Comparison of ENCODE assay signal across 36 cellular contexts in the genomic region with DNA sequence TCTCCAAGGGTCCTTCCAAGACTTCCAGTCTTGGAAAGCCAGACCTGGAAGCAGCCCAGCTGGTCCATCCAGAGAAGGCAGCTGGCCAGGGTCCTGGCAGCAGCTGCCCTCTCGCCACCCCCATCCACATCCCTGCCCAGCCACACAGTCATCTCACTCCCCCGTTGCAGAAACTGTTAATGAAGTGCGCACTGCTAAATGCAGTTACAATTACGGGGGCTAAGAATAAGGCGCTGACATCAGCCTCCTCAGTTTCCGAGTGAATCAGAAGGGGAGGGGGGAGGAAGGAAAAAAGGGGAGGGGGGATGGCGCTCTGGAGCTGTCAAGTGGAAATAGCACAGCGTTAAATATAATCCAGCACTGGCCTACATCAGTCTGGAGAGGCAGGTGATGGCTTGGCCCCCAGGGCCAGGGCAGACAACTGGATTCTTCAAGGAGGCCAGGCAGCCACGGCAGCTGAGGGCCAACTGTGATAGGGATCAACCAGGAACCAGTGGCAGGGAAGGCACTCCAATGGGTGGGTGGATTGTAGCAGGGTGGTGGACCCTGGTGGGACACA. TPM values are rescaled to one million over a fixed set of nuclear protein-coding genes. Genes with fewer than 3 reads are reported as not detected.
A peak's percentile ranks its signal among the peaks of the same experiment; 100 is the strongest.
DNase-seq lines count a peak whose midpoint lies in the region; ATAC-seq, FAIRE-seq and TF ChIP-seq lines count a peak whose summit lies in the region.
"Had no signal": no experiment of that assay in that cellular context is flagged by ENCODE, and none has a peak within 500 bp of the region (broad histone marks: within the 10 kb centered on the region; RNA-seq: fewer than 3 reads in every experiment).

No MANE protein-coding gene starts in this region.

- FAIRE-seq in A549 (lab: Jason Lieb, UNC): no peak
- FAIRE-seq: bronchial epithelial cell, colon, endothelial cell of umbilical vein, H1, K562 had no signal

- TF ChIP-seq EP300 in A549 (IDR thresholded peaks at IDR 0.05): no peak
- TF ChIP-seq EP300 in neural cell (conservative IDR thresholded peaks at IDR 0.05; ENCODE audit: poor library complexity, severe bottlenecking): no peak

- H4K20me1 ChIP-seq in GM23248 (ENCODE audit: insufficient read depth) (no peaks in the 10 kb centered on the region), neural cell (ENCODE audit: insufficient read depth) (no peaks in the 10 kb centered on the region)

- no peaks in the 10 kb centered on the region for H3K79me2 ChIP-seq in GM23248 (ENCODE audit: insufficient read depth)
- H3K79me2 ChIP-seq in neural cell (replicated peaks; ENCODE audit: insufficient read depth, low read length): peaks cover 14% of the 10 kb centered on the region

- H3K4me3 ChIP-seq in A549: no peak overlapping the region
- H3K4me3 ChIP-seq in GM23248: no peak overlapping the region
- peak overlapping the region; percentile 45 for H3K4me3 ChIP-seq in neural cell (ENCODE audit: low read length)
- H3K4me3 ChIP-seq: gastrocnemius medialis, K562, lower lobe of right lung, ovary, right atrium auricular region, SK-N-MC, spleen, thoracic aorta, vagina had no signal

- peaks cover 19% of the 10 kb centered on the region for H3K27me3 ChIP-seq in GM23248 (replicated peaks; ENCODE audit: insufficient read depth)
- no peaks in the 10 kb centered on the region for H3K27me3 ChIP-seq in neural cell (ENCODE audit: insufficient read depth, low read depth, low read length)
- H3K27me3 ChIP-seq: ovary, vagina had no signal

- H3K4me2 ChIP-seq in A549 (no peak overlapping the region), GM23248 (ENCODE audit: unreplicated experiment) (no peak overlapping the region), neural cell (ENCODE audit: low read length) (peak overlapping the region; percentile 37)

- in situ Hi-C loops in GM23248 (cut with MboI): no loop called here

- H3F3A ChIP-seq in GM23248 (ENCODE audit: insufficient read depth): no peaks in the 10 kb centered on the region
- no peaks in the 10 kb centered on the region for H3F3A ChIP-seq in neural cell (ENCODE audit: insufficient read depth, low read length, poor library complexity, severe bottlenecking)

- H3K4me1 ChIP-seq in A549 (no peaks in the 10 kb centered on the region), GM23248 (ENCODE audit: insufficient read depth) (no peaks in the 10 kb centered on the region)
- H3K4me1 ChIP-seq: Caco-2, lower lobe of right lung, spleen, vagina had no signal

- H3K9ac ChIP-seq in GM23248 (no peak overlapping the region), neural cell (ENCODE audit: low read length) (peak overlapping the region; percentile 55)

- CTCF ChIA-PET in A549 (lab: Yijun Ruan, JAX): interaction anchor here (0.7 to 1.2 kb wide), 4 partner anchors 14 to 57 kb away, joined by 3 read pairs; no protein-coding TSS in a partner anchor

- H3K27ac ChIP-seq in A549: no peak overlapping the region
- no peak overlapping the region for H3K27ac ChIP-seq in GM23248
- peak overlapping the region; percentile 75 for H3K27ac ChIP-seq in neural cell (ENCODE audit: low read length)
- H3K27ac ChIP-seq: lower lobe of right lung, ovary, right atrium auricular region, RWPE1, SK-N-MC, spleen, vagina had no signal

- POLR2A ChIA-PET in A549 (lab: Yijun Ruan, JAX): no interaction called here

- H3K27ac Mint-ChIP-seq in brain: peak overlapping the region; percentile 43 to 92 (median 66)
- H3K27ac Mint-ChIP-seq: activated B cell treated with CpG ODN at 0.5 μM for 24 hours; activated naive CD8-positive, alpha-beta T cell; activated T-cell treated with anti-CD3 and anti-CD28 coated beads, Interleukin-2, amount 50 U/mL, for 24 hours; natural killer cell treated with Interleukin-12 subunit alpha and Interleukin-12 subunit beta and Interleukin-15 and Interleukin-18, amount 100 ng/mL, for 72 hours; stimulated activated naive CD8-positive, alpha-beta T cell treated with anti-CD3 and anti-CD28 coated beads, Interleukin-15, amount 100 ng/mL, for 72 hours; T-helper 1 cell treated with Interleukin-12 subunit alpha and Interleukin-12 subunit beta and Interleukin-4 antibody, amounts not matched to agents 30 μg/mL and 1 μg/mL, for 36 hours had no signal

- peaks cover 0 to 5% (median 0%) of the 10 kb centered on the region in 5 experiments for H3K9me3 Mint-ChIP-seq in brain
- H3K9me3 Mint-ChIP-seq: activated B cell treated with CpG ODN at 0.5 μM for 24 hours; activated T-cell treated with anti-CD3 and anti-CD28 coated beads, Interleukin-2, amount 50 U/mL, for 24 hours; natural killer cell treated with Interleukin-12 subunit alpha and Interleukin-12 subunit beta and Interleukin-15 and Interleukin-18, amount 100 ng/mL, for 72 hours; stimulated activated naive CD8-positive, alpha-beta T cell treated with anti-CD3 and anti-CD28 coated beads, Interleukin-15, amount 100 ng/mL, for 72 hours; T-helper 1 cell treated with Interleukin-12 subunit alpha and Interleukin-12 subunit beta and Interleukin-4 antibody, amounts not matched to agents 30 μg/mL and 1 μg/mL, for 36 hours had no signal

- TF ChIP-seq CTCF in A549 (IDR thresholded peaks at IDR 0.05): no peak
- TF ChIP-seq CTCF in brain (conservative IDR thresholded peaks at IDR 0.05): no peak
- no peak for TF ChIP-seq CTCF in neural cell (IDR thresholded peaks at IDR 0.05; ENCODE audit: poor library complexity, severe bottlenecking)

- H3K36me3 ChIP-seq in GM23248 (ENCODE audit: low read depth) (no peaks in the 10 kb centered on the region), neural cell (ENCODE audit: insufficient read depth, low read length) (no peaks in the 10 kb centered on the region)
- H3K36me3 ChIP-seq: gastrocnemius medialis, lower lobe of right lung, ovary, right atrium auricular region, spleen, thoracic aorta, vagina had no signal

- H3K4me1 Mint-ChIP-seq in brain: peaks cover 84% of the 10 kb centered on the region
- H3K4me1 Mint-ChIP-seq: activated B cell treated with CpG ODN at 0.5 μM for 24 hours; stimulated activated naive CD8-positive, alpha-beta T cell treated with anti-CD3 and anti-CD28 coated beads, Interleukin-15, amount 100 ng/mL, for 72 hours had no signal

- H3K9me3 ChIP-seq in A549 (no peaks in the 10 kb centered on the region), GM23248 (ENCODE audit: low read depth) (no peaks in the 10 kb centered on the region), neural cell (ENCODE audit: low read length) (no peaks in the 10 kb centered on the region)
- H3K9me3 ChIP-seq: gastrocnemius medialis, lower lobe of right lung, ovary, right atrium auricular region, spleen, thoracic aorta, vagina had no signal

- peaks cover 6% of the 10 kb centered on the region for H3K27me3 Mint-ChIP-seq in brain

- H3K4me3 Mint-ChIP-seq in brain: peak overlapping the region in 2 of 5 experiments; percentile 35 to 50
- H3K4me3 Mint-ChIP-seq: activated B cell treated with CpG ODN at 0.5 μM for 24 hours; activated naive CD8-positive, alpha-beta T cell; activated T-cell treated with anti-CD3 and anti-CD28 coated beads, Interleukin-2, amount 50 U/mL, for 24 hours; natural killer cell treated with Interleukin-12 subunit alpha and Interleukin-12 subunit beta and Interleukin-15 and Interleukin-18, amount 100 ng/mL, for 72 hours; stimulated activated naive CD8-positive, alpha-beta T cell treated with anti-CD3 and anti-CD28 coated beads, Interleukin-15, amount 100 ng/mL, for 72 hours; T-helper 1 cell treated with Interleukin-12 subunit alpha and Interleukin-12 subunit beta and Interleukin-4 antibody, amounts not matched to agents 30 μg/mL and 1 μg/mL, for 36 hours had no signal

- DNase-seq in A549 (ENCODE audit: low read depth in 1 of 2, low spot score in 1 of 2) (no peak), GM23248 (peak; percentile 10), DMS79 treated with DMSO at 0.1 percent for 48 hours (lab: John Stamatoyannopoulos, UW) (no peak)
- DNase-seq: activated B cell treated with CpG ODN at 0.5 μM for 24 hours; activated CD4-positive, alpha-beta T cell treated with anti-CD3 and anti-CD28 coated beads, Interleukin-2, amount 50 U/mL, for 1 hour; activated effector memory CD4-positive, alpha-beta T cell treated with anti-CD3 and anti-CD28 coated beads, Interleukin-2, amount 50 U/mL, for 16 hours; activated T-cell treated with anti-CD3 and anti-CD28 coated beads, Interleukin-2, amount 50 U/mL, for 24 hours; gastrocnemius medialis; lower lobe of right lung; NCI-H146; NCI-H2107; ovary; spleen; stimulated activated CD8-positive, alpha-beta memory T cell treated with anti-CD3 and anti-CD28 coated beads, Interleukin-4, amount 100 ng/mL, for 48 hours; stimulated activated naive CD8-positive, alpha-beta T cell treated with anti-CD3 and anti-CD28 coated beads, Interleukin-15, amount 100 ng/mL, for 72 hours had no signal

- ATAC-seq in A549 (no peak), GM21529 (IDR thresholded peaks at IDR 0.05; ENCODE audit: unreplicated experiment) (no peak), GM21423 (IDR thresholded peaks at IDR 0.05; ENCODE audit: unreplicated experiment) (no peak)
- ATAC-seq: K562; lower lobe of right lung; natural killer cell treated with Interleukin-12 subunit alpha and Interleukin-12 subunit beta and Interleukin-15 and Interleukin-18, amount 100 ng/mL, for 72 hours; stimulated activated naive CD8-positive, alpha-beta T cell treated with anti-CD3 and anti-CD28 coated beads, Interleukin-15, amount 100 ng/mL, for 72 hours had no signal

- H3K9me2 ChIP-seq in GM23248 (ENCODE audit: insufficient read depth) (no peaks in the 10 kb centered on the region), neural cell (ENCODE audit: insufficient read depth, low read length) (no peaks in the 10 kb centered on the region)

- peaks cover 6% of the 10 kb centered on the region for H3K36me3 Mint-ChIP-seq in brain
- H3K36me3 Mint-ChIP-seq: activated naive CD8-positive, alpha-beta T cell; natural killer cell treated with Interleukin-12 subunit alpha and Interleukin-12 subunit beta and Interleukin-15 and Interleukin-18, amount 100 ng/mL, for 72 hours had no signal

- TF ChIP-seq POLR2A in A549 (IDR thresholded peaks at IDR 0.05; ENCODE audit: low read length): no peak

- H2AFZ ChIP-seq in GM23248 (no peak overlapping the region), neural cell (ENCODE audit: low read depth, low read length) (no peak overlapping the region)

- 42% methylated on average over 9 of the region's 9 CpGs for WGBS in A549 (ENCODE audit: missing lambda C conversion rate)
- 34 to 47% methylated on average over 7 to 9 of the region's 9 CpGs for WGBS in GM23248 (ENCODE audit: low coverage in 1 of 2, low lambda C conversion rate in 2 of 2, missing lambda C conversion rate in 2 of 2), 2 experiments

- no peak for TF ChIP-seq RAD21 in A549 (conservative IDR thresholded peaks at IDR 0.05 in 1 of 2, IDR thresholded peaks at IDR 0.05 in 1 of 2)
- TF ChIP-seq RAD21 in neural cell (conservative IDR thresholded peaks at IDR 0.05): no peak

RNA-seq across cellular contexts. Expression of gene RIMS4, which starts 6.9 kb away (rescaled TPM):
- polyA plus RNA-seq in A549 (2011; rRNA removed) (0.39 and 0.56 TPM in 2 replicates), A549 (2017; fragmentation: RNase III; extraction: RNeasy Plus Mini Kit Qiagen cat#74134 plus additional on column Dnase treatment) (1.3 to 1.6 TPM (median 1.3 TPM) in 3 replicates), GM23248 (2016; fragmentation: Nextera tagmentation; extraction: Ambion mirVana) (not detected in 2 replicates), brain (ENCODE audit: insufficient read depth, low read depth, low replicate concordance) (21.5 TPM), neural cell (40.6 and 47.2 TPM in 2 replicates)
- polyA plus RNA-seq in A549 (2012; cell fraction: cytosol; rRNA removed): 0.73 and 0.95 TPM in 2 replicates
- polyA plus RNA-seq in A549 (2012; cell fraction: nucleus; rRNA removed): 1.00 and 1.1 TPM in 2 replicates
- polyA minus RNA-seq in A549 (2011; rRNA and poly(A)+ RNA removed): 0.83 and 0.91 TPM in 2 replicates
- 0.22 TPM in 1 of 2 replicates, not detected in the other for total RNA-seq in GM23248 (2014; rRNA removed; shearing (Covaris generic))
- polyA minus RNA-seq in neural cell: 85.7 and 87.6 TPM in 2 replicates
- total RNA-seq: activated B cell treated with CpG ODN at 0.5 μM for 24 hours; bronchial epithelial cell; endothelial cell of umbilical vein; HT1080; K562; natural killer cell treated with Interleukin-12 subunit alpha and Interleukin-12 subunit beta and Interleukin-15 and Interleukin-18, amount 100 ng/mL, for 72 hours; spleen had no signal
- polyA plus RNA-seq: AG04450, endothelial cell of umbilical vein had no signal

RNA-seq across cellular contexts. Expression of gene KCNK15, which starts 57.8 kb away (rescaled TPM):
- 0.33 and 0.49 TPM in 2 replicates for polyA plus RNA-seq in A549 (2011; rRNA removed)
- 0.73 and 1.3 TPM in 2 replicates for polyA plus RNA-seq in A549 (2012; cell fraction: cytosol; rRNA removed)
- 0.76 and 0.90 TPM in 2 replicates for polyA plus RNA-seq in A549 (2012; cell fraction: nucleus; rRNA removed)
- polyA plus RNA-seq in A549 (2017; fragmentation: RNase III; extraction: RNeasy Plus Mini Kit Qiagen cat#74134 plus additional on column Dnase treatment): 0.41 to 0.67 TPM (median 0.43 TPM) in 3 replicates
- polyA minus RNA-seq in A549 (2011; rRNA and poly(A)+ RNA removed): 0.58 and 0.66 TPM in 2 replicates
- total RNA-seq in GM23248 (2014; rRNA removed; shearing (Covaris generic)): 9.9 and 11.1 TPM in 2 replicates
- 5.2 and 5.7 TPM in 2 replicates for polyA plus RNA-seq in GM23248 (2016; fragmentation: Nextera tagmentation; extraction: Ambion mirVana)
- polyA plus RNA-seq in brain (ENCODE audit: insufficient read depth, low read depth, low replicate concordance): 0.12 TPM
- polyA plus RNA-seq in neural cell: not detected in 2 replicates
- polyA minus RNA-seq in neural cell: not detected in 2 replicates
- total RNA-seq: endothelial cell of umbilical vein, HT1080, M059J had no signal
- polyA plus RNA-seq: AG04450 had no signal
